1 cellular context compared by ENCODE assay signal in the genomic region with DNA sequence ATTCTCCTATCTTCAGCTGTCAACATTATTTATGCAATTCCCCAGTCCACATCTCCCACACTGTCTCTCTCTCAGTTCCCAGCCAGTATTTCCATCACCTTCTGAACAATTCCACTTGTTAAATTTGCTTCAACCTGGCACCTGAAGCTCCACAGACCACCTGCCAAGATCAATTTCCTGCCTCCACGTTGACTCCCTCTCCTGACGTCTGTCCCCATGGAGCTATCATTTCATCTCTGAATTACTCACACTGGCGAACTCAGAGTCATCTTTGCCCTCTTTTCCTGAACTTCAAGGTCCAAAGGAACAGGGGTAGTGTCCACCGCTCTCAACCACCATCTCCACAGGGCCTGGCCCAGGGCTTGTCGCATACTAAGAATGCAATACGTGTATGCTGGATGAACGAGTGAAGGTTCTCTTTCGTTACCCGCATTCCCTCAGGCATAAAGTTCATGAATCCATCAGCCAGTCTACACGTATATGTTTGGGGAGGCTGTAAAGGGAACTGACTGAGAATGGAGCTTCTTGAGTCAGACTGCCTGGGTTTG.
TF ChIP-seq lines count a peak whose summit lies in the region.

No MANE protein-coding gene starts in this region.

TF ChIP-seq in SK-N-SH treated with all-trans-retinoic acid at 6 μM for 48 hours, 23 proteins besides CTCF, POLR2A, EP300 and RAD21 (continued from another document):
- TF ChIP-seq, protein P1, sequence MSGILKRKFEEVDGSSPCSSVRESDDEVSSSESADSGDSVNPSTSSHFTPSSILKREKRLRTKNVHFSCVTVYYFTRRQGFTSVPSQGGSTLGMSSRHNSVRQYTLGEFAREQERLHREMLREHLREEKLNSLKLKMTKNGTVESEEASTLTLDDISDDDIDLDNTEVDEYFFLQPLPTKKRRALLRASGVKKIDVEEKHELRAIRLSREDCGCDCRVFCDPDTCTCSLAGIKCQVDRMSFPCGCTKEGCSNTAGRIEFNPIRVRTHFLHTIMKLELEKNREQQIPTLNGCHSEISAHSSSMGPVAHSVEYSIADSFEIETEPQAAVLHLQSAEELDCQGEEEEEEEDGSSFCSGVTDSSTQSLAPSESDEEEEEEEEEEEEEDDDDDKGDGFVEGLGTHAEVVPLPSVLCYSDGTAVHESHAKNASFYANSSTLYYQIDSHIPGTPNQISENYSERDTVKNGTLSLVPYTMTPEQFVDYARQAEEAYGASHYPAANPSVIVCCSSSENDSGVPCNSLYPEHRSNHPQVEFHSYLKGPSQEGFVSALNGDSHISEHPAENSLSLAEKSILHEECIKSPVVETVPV (CRISPR knock-in tag; IDR thresholded peaks at IDR 0.05), result 0 out of 2 replicates have a peak, but pooled peaks have one; percentile 44
- TF ChIP-seq, protein P2, sequence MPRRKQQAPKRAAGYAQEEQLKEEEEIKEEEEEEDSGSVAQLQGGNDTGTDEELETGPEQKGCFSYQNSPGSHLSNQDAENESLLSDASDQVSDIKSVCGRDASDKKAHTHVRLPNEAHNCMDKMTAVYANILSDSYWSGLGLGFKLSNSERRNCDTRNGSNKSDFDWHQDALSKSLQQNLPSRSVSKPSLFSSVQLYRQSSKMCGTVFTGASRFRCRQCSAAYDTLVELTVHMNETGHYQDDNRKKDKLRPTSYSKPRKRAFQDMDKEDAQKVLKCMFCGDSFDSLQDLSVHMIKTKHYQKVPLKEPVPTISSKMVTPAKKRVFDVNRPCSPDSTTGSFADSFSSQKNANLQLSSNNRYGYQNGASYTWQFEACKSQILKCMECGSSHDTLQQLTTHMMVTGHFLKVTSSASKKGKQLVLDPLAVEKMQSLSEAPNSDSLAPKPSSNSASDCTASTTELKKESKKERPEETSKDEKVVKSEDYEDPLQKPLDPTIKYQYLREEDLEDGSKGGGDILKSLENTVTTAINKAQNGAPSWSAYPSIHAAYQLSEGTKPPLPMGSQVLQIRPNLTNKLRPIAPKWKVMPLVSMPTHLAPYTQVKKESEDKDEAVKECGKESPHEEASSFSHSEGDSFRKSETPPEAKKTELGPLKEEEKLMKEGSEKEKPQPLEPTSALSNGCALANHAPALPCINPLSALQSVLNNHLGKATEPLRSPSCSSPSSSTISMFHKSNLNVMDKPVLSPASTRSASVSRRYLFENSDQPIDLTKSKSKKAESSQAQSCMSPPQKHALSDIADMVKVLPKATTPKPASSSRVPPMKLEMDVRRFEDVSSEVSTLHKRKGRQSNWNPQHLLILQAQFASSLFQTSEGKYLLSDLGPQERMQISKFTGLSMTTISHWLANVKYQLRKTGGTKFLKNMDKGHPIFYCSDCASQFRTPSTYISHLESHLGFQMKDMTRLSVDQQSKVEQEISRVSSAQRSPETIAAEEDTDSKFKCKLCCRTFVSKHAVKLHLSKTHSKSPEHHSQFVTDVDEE (CRISPR knock-in tag; IDR thresholded peaks at IDR 0.05), result no peak; the same call in 1 of the 2 replicates
